In the genomic region with DNA sequence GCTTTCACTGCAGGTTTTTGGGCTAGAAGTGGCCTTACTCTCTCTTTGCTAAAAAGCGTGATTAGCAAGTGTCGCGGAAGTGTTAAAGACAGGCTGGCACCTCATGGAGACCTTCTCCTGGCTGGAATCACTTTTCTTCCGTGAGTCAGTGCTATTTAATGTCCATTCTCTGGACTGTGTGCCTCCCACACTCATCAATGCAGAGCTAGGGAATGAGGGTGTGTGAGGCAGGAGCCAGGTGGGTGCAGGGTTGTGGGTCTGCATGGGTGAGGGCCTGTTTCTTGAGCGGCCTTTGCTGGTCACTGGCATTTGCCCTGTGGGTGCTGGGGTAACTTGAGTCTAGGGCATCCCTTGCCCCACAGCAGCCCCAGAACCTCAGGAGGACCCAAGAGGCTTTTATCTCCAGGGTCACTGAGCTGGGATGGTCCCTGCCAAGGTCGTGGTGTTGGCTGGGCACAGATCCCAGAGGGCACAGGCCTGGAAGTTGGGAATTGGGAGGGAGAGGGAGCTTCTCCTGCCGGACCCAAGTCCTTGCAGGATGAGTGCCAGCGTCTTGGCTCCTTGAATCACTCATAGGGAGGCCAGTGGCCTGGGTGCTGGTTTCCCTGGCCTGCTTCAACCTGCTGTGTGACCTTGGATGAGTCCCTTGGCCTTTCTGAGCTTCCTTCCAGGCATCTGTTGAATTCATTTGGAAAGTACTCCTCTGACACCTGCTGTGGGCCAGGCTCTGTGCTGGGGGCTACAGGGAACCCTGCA, we compare ENCODE assay signal across 2 cellular contexts.
TF ChIP-seq lines count a peak whose summit lies in the region.

No MANE protein-coding gene starts in this region.

TF ChIP-seq in GM23338, 12 proteins besides CTCF, POLR2A, EP300 and RAD21 (continues in another document):
- TF ChIP-seq ZNF331 (CRISPR knock-in tag; IDR thresholded peaks at IDR 0.05; ENCODE audit: low read depth) = no peak
- TF ChIP-seq CREB1 (CRISPR knock-in tag; IDR thresholded peaks at IDR 0.05; ENCODE audit: low read depth) = no peak
- no peak for TF ChIP-seq NANOG (IDR thresholded peaks at IDR 0.05; ENCODE audit: borderline replicate concordance)
- TF ChIP-seq, protein P1, sequence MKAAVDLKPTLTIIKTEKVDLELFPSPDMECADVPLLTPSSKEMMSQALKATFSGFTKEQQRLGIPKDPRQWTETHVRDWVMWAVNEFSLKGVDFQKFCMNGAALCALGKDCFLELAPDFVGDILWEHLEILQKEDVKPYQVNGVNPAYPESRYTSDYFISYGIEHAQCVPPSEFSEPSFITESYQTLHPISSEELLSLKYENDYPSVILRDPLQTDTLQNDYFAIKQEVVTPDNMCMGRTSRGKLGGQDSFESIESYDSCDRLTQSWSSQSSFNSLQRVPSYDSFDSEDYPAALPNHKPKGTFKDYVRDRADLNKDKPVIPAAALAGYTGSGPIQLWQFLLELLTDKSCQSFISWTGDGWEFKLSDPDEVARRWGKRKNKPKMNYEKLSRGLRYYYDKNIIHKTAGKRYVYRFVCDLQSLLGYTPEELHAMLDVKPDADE (IDR thresholded peaks at IDR 0.05) = no peak
- TF ChIP-seq STAT1 (IDR thresholded peaks at IDR 0.05; ENCODE audit: unreplicated experiment) = no peak
- TF ChIP-seq EZH2phosphoT487 (IDR thresholded peaks at IDR 0.05; ENCODE audit: unreplicated experiment) = no peak
- no peak for TF ChIP-seq EZH2 (IDR thresholded peaks at IDR 0.05; ENCODE audit: low read depth, unreplicated experiment)
- TF ChIP-seq ZNF114 (CRISPR knock-in tag; IDR thresholded peaks at IDR 0.05) = no peak
- TF ChIP-seq, protein P2, sequence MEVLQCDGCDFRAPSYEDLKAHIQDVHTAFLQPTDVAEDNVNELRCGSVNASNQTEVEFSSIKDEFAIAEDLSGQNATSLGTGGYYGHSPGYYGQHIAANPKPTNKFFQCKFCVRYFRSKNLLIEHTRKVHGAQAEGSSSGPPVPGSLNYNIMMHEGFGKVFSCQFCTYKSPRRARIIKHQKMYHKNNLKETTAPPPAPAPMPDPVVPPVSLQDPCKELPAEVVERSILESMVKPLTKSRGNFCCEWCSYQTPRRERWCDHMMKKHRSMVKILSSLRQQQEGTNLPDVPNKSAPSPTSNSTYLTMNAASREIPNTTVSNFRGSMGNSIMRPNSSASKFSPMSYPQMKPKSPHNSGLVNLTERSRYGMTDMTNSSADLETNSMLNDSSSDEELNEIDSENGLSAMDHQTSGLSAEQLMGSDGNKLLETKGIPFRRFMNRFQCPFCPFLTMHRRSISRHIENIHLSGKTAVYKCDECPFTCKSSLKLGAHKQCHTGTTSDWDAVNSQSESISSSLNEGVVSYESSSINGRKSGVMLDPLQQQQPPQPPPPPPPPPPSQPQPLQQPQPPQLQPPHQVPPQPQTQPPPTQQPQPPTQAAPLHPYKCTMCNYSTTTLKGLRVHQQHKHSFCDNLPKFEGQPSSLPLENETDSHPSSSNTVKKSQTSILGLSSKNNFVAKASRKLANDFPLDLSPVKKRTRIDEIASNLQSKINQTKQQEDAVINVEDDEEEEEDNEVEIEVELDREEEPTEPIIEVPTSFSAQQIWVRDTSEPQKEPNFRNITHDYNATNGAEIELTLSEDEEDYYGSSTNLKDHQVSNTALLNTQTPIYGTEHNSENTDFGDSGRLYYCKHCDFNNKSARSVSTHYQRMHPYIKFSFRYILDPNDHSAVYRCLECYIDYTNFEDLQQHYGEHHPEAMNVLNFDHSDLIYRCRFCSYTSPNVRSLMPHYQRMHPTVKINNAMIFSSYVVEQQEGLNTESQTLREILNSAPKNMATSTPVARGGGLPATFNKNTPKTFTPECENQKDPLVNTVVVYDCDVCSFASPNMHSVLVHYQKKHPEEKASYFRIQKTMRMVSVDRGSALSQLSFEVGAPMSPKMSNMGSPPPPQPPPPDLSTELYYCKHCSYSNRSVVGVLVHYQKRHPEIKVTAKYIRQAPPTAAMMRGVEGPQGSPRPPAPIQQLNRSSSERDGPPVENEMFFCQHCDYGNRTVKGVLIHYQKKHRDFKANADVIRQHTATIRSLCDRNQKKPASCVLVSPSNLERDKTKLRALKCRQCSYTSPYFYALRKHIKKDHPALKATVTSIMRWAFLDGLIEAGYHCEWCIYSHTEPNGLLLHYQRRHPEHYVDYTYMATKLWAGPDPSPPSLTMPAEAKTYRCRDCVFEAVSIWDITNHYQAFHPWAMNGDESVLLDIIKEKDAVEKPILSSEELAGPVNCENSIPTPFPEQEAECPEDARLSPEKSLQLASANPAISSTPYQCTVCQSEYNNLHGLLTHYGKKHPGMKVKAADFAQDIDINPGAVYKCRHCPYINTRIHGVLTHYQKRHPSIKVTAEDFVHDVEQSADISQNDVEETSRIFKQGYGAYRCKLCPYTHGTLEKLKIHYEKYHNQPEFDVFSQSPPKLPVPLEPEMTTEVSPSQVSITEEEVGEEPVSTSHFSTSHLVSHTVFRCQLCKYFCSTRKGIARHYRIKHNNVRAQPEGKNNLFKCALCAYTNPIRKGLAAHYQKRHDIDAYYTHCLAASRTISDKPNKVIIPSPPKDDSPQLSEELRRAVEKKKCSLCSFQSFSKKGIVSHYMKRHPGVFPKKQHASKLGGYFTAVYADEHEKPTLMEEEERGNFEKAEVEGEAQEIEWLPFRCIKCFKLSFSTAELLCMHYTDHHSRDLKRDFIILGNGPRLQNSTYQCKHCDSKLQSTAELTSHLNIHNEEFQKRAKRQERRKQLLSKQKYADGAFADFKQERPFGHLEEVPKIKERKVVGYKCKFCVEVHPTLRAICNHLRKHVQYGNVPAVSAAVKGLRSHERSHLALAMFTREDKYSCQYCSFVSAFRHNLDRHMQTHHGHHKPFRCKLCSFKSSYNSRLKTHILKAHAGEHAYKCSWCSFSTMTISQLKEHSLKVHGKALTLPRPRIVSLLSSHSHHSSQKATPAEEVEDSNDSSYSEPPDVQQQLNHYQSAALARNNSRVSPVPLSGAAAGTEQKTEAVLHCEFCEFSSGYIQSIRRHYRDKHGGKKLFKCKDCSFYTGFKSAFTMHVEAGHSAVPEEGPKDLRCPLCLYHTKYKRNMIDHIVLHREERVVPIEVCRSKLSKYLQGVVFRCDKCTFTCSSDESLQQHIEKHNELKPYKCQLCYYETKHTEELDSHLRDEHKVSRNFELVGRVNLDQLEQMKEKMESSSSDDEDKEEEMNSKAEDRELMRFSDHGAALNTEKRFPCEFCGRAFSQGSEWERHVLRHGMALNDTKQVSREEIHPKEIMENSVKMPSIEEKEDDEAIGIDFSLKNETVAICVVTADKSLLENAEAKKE (CRISPR knock-in tag; IDR thresholded peaks at IDR 0.05) = no peak
- no peak for TF ChIP-seq JUNB (IDR thresholded peaks at IDR 0.05; ENCODE audit: unreplicated experiment)

TF ChIP-seq in SK-N-SH, 30 proteins besides CTCF, POLR2A, EP300 and RAD21:
- TF ChIP-seq MXI1 (IDR thresholded peaks at IDR 0.05; ENCODE audit: low read depth, low read length) (no peak), NFIC (IDR thresholded peaks at IDR 0.05; ENCODE audit: borderline replicate concordance) (0 out of 2 replicates have a peak, but pooled peaks have one; percentile 5)
